In genomic region chr5:158436271-158437065, GRCh38 we compare ENCODE assay signal across 19 cellular contexts.
DNase-seq lines count a peak whose midpoint lies in the region; ATAC-seq and TF ChIP-seq lines count a peak whose summit lies in the region.
"Had no signal": no experiment of that assay in that cellular context is flagged by ENCODE, and none has a peak within 500 bp of the region (broad histone marks: within the 10 kb centered on the region; RNA-seq: fewer than 3 reads in every experiment).

No MANE protein-coding gene starts in this region.

- H3K4me1 Mint-ChIP-seq in T-helper 17 cell = peaks cover 18% of the 10 kb centered on the region
- H3K4me1 Mint-ChIP-seq in naive B cell = peaks cover 51 to 73% (median 61%) of the 10 kb centered on the region in 3 donors

- H3K9ac ChIP-seq in MM.1S (ENCODE audit: low read length) = no peak overlapping the region

- no peaks in the 10 kb centered on the region for H3K9me2 ChIP-seq in MM.1S (replicated peaks; ENCODE audit: insufficient read depth, low read length)

- intact Hi-C loops in left colon (cut with DNase I, micrococcal nuclease) = no loop called here

- no peak overlapping the region for H3K4me3 ChIP-seq in MM.1S (ENCODE audit: low read length)
- H3K4me3 ChIP-seq: hepatocyte had no signal

- H3K4me3 Mint-ChIP-seq in T-helper 17 cell = peak overlapping the region; percentile 84
- H3K4me3 Mint-ChIP-seq in naive B cell = peak overlapping the region; percentile 1 to 73 (median 49)
- H3K4me3 Mint-ChIP-seq: activated CD8-positive, alpha-beta memory T cell treated with anti-CD3 and anti-CD28 coated beads, Interleukin-2, amount 10 ng/mL, durations not matched to agents 7 days and 5 days; endodermal cell; nephron had no signal

- no peaks in the 10 kb centered on the region for H3K27me3 ChIP-seq in MM.1S (replicated peaks; ENCODE audit: insufficient read depth, low read length)
- H3K27me3 ChIP-seq: hepatocyte had no signal

- peaks cover 26% of the 10 kb centered on the region for H3F3A ChIP-seq in MM.1S (ENCODE audit: insufficient read depth, low read length)

- no peak overlapping the region for H2AFZ ChIP-seq in MM.1S (ENCODE audit: low read length)
- H2AFZ ChIP-seq: hepatocyte had no signal

- H3K27me3 Mint-ChIP-seq in T-helper 17 cell (no peaks in the 10 kb centered on the region), naive B cell (no peaks in the 10 kb centered on the region)
- H3K27me3 Mint-ChIP-seq: activated CD8-positive, alpha-beta memory T cell treated with anti-CD3 and anti-CD28 coated beads, Interleukin-2, amount 10 ng/mL, durations not matched to agents 7 days and 5 days had no signal

- no peaks in the 10 kb centered on the region for H3K79me2 ChIP-seq in MM.1S (ENCODE audit: low read length)
- H3K79me2 ChIP-seq: hepatocyte had no signal

- H3K9me3 Mint-ChIP-seq in naive B cell = peaks cover 0 to 6% (median 0%) of the 10 kb centered on the region in 7 donors
- H3K9me3 Mint-ChIP-seq: endodermal cell had no signal

- H3K27ac ChIP-seq in MM.1S (ENCODE audit: low read length) = peak overlapping the region; percentile 65; the same call in 1 of the 2 replicates
- H3K27ac ChIP-seq: hepatocyte had no signal

- TF ChIP-seq CTCF in MM.1S (IDR thresholded peaks at IDR 0.05; ENCODE audit: low read length) = no peak

- ATAC-seq in T-helper 17 cell (no peak), naive B cell (ENCODE audit: low read depth in 2 of 2) (peak; percentile 93 to 94), HG03108 (IDR thresholded peaks at IDR 0.05; ENCODE audit: unreplicated experiment) (no peak), left colon (no peak)
- ATAC-seq: activated CD8-positive, alpha-beta memory T cell treated with anti-CD3 and anti-CD28 coated beads, Interleukin-2, amount 10 ng/mL, durations not matched to agents 7 days and 5 days had no signal

- H3K36me3 ChIP-seq in MM.1S (replicated peaks; ENCODE audit: insufficient read depth, low read length) = no peaks in the 10 kb centered on the region

- H3K9me3 ChIP-seq in MM.1S (replicated peaks; ENCODE audit: insufficient read depth, low read length) (no peaks in the 10 kb centered on the region), T-helper 17 cell (ENCODE audit: control insufficient read depth, low read length, poor library complexity, severe bottlenecking) (no peaks in the 10 kb centered on the region)

- no peaks in the 10 kb centered on the region for H3K36me3 Mint-ChIP-seq in T-helper 17 cell (ENCODE audit: low read depth)
- no peaks in the 10 kb centered on the region for H3K36me3 Mint-ChIP-seq in naive B cell
- H3K36me3 Mint-ChIP-seq: activated CD8-positive, alpha-beta memory T cell treated with anti-CD3 and anti-CD28 coated beads, Interleukin-2, amount 10 ng/mL, durations not matched to agents 7 days and 5 days had no signal

- no peak overlapping the region for H3K4me2 ChIP-seq in MM.1S (ENCODE audit: low read depth, low read length)
- H3K4me2 ChIP-seq: hepatocyte had no signal

- H4K20me1 ChIP-seq in MM.1S (ENCODE audit: insufficient read depth, low read length) = no peaks in the 10 kb centered on the region

- peaks cover 58% of the 10 kb centered on the region for H3K4me1 ChIP-seq in MM.1S (ENCODE audit: low read length)

- H3K27ac Mint-ChIP-seq in T-helper 17 cell (peak overlapping the region; percentile 60), naive B cell (peak overlapping the region in 1 of 6 donors; percentile 21)
- H3K27ac Mint-ChIP-seq: activated CD8-positive, alpha-beta memory T cell treated with anti-CD3 and anti-CD28 coated beads, Interleukin-2, amount 10 ng/mL, durations not matched to agents 7 days and 5 days; endodermal cell; nephron; progenitor cell of endocrine pancreas had no signal

- DNase-seq in GF-D8 (lab: John Stamatoyannopoulos, UW) = peak; percentile 26
- no peak for DNase-seq in MM.1S
- DNase-seq in T-helper 17 cell = no peak
- DNase-seq in naive B cell = peak; percentile 59
- no peak for DNase-seq in left colon
- no peak for DNase-seq in C1 segment of cervical spinal cord (lab: John Stamatoyannopoulos, UW)
- DNase-seq: activated CD4-positive, CD25-positive, alpha-beta regulatory T cell; activated CD8-positive, alpha-beta memory T cell treated with anti-CD3 and anti-CD28 coated beads, Interleukin-2, amount 10 ng/mL, durations not matched to agents 7 days and 5 days; activated effector memory CD4-positive, alpha-beta T cell treated with Interleukin-2 at 50 U/mL for 16 hours; endodermal cell; GDM1; kidney; mesenchymal stem cell; NCI-H2029; SHP77 treated with DMSO at 0.1 percent for 48 hours had no signal

Comparison
In these comparisons a context has a peak if more than half of its experiments do, and no peak if none do; other contexts are left out.
1. DNase-seq: peak in GF-D8 (single experiment) and naive B cell (single experiment); none in MM.1S (single experiment), T-helper 17 cell (0 of 3), left colon (0 of 2) and C1 segment of cervical spinal cord (0 of 14).
2. ATAC-seq: peak in naive B cell (2 of 2); none in T-helper 17 cell (single experiment), HG03108 (single experiment) and left colon (single experiment).